Comparison of ENCODE assay signal across 10 cellular contexts in the genomic region with DNA sequence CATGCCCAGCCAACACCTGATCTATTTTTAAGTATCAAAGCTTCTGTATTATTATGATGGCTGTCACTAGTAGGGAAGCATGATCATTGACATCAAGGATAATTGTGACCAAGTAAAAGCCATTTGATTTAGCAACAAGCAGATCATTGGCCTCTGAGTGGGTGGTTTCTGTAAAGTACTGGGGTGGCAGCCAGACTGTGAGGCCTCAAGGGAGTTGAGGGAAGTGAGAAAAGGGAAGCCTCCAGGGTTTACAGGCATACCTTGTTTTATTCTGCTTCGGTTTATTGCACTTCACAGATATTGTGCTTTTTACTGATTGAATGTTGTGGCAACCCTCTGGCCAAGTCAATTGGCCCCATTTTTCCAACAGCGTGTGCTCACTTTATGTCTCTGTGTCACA.
A peak's percentile ranks its signal among the peaks of the same experiment; 100 is the strongest.
DNase-seq lines count a peak whose midpoint lies in the region; ATAC-seq and TF ChIP-seq lines count a peak whose summit lies in the region.
"Had no signal": no experiment of that assay in that cellular context is flagged by ENCODE, and none has a peak within 500 bp of the region (broad histone marks: within the 10 kb centered on the region; RNA-seq: fewer than 3 reads in every experiment).

No MANE protein-coding gene starts in this region.

- no TSS peak for BruUV-seq in PC-9 (replicated peaks; lab: Mats Ljungman, UMichigan)

- H3K27me3 ChIP-seq in Loucy (ENCODE audit: insufficient read depth, low read length, poor library complexity, severe bottlenecking) (no peaks in the 10 kb centered on the region), PC-9 (ENCODE audit: insufficient read depth, low read depth) (no peaks in the 10 kb centered on the region)

- peak overlapping the region; percentile 61 for H3K4me3 Mint-ChIP-seq in memory B cell
- no peak overlapping the region for H3K4me3 Mint-ChIP-seq in activated CD4-positive, alpha-beta T cell treated with anti-CD3 and anti-CD28 coated beads, Interleukin-2, amount 10 ng/mL, durations not matched to agents 7 days and 5 days
- H3K4me3 Mint-ChIP-seq: naive thymus-derived CD8-positive, alpha-beta T cell had no signal

- H3K4me1 Mint-ChIP-seq in memory B cell: peaks cover 48% of the 10 kb centered on the region
- H3K4me1 Mint-ChIP-seq in activated CD4-positive, alpha-beta T cell treated with anti-CD3 and anti-CD28 coated beads, Interleukin-2, amount 10 ng/mL, durations not matched to agents 7 days and 5 days: peaks cover 81% of the 10 kb centered on the region

- H3F3A ChIP-seq in Loucy (ENCODE audit: low read depth) (peaks cover 9% of the 10 kb centered on the region; the same call in 1 of the 2 replicates), PC-9 (ENCODE audit: insufficient read depth, low read depth) (0 out of 2 replicates have a peak, but pooled peaks cover 8% of the 10 kb centered on the region)

- no peak for TF ChIP-seq CTCF in Loucy (conservative IDR thresholded peaks at IDR 0.05; ENCODE audit: low read length)
- TF ChIP-seq CTCF in PC-9 (conservative IDR thresholded peaks at IDR 0.05): no peak

- H3K27ac ChIP-seq in PC-9: no peak overlapping the region

- H3K79me2 ChIP-seq in Loucy (ENCODE audit: insufficient read depth, low read length) (no peaks in the 10 kb centered on the region), PC-9 (ENCODE audit: low read depth) (no peaks in the 10 kb centered on the region)

- no peak overlapping the region for H2AFZ ChIP-seq in Loucy (ENCODE audit: low read length)
- H2AFZ ChIP-seq in PC-9: no peak overlapping the region

- H3K4me1 ChIP-seq in Loucy (ENCODE audit: insufficient read depth, low read length, poor library complexity, severe bottlenecking) (peaks cover 85% of the 10 kb centered on the region), PC-9 (replicated peaks; ENCODE audit: insufficient read depth) (peaks cover 12% of the 10 kb centered on the region)

- CTCF ChIA-PET in PC-9 (lab: Charles Lee): no interaction called here
- CTCF ChIA-PET in activated CD4-positive, alpha-beta T cell treated with anti-CD3 and anti-CD28 coated beads, Interleukin-2, amount 10 ng/mL, durations not matched to agents 7 days and 5 days (lab: Charles Lee): no interaction called here

- H4K20me1 ChIP-seq in Loucy (ENCODE audit: insufficient read depth, low read length, poor library complexity, severe bottlenecking): no peaks in the 10 kb centered on the region
- no peaks in the 10 kb centered on the region for H4K20me1 ChIP-seq in PC-9 (ENCODE audit: insufficient read depth)

- H3K27ac Mint-ChIP-seq in memory B cell: peak overlapping the region; percentile 82
- H3K27ac Mint-ChIP-seq in activated CD4-positive, alpha-beta T cell treated with anti-CD3 and anti-CD28 coated beads, Interleukin-2, amount 10 ng/mL, durations not matched to agents 7 days and 5 days: no peak overlapping the region
- H3K27ac Mint-ChIP-seq: naive thymus-derived CD8-positive, alpha-beta T cell had no signal

- H3K27me3 Mint-ChIP-seq in memory B cell: peaks cover 5% of the 10 kb centered on the region
- H3K27me3 Mint-ChIP-seq in activated CD4-positive, alpha-beta T cell treated with anti-CD3 and anti-CD28 coated beads, Interleukin-2, amount 10 ng/mL, durations not matched to agents 7 days and 5 days: peaks cover 28% of the 10 kb centered on the region

- POLR2A ChIA-PET in PC-9 (lab: Charles Lee; ENCODE audit: unreplicated experiment): no interaction called here
- POLR2A ChIA-PET in activated CD4-positive, alpha-beta T cell treated with anti-CD3 and anti-CD28 coated beads, Interleukin-2, amount 10 ng/mL, durations not matched to agents 7 days and 5 days (lab: Charles Lee): no interaction called here

- no peaks in the 10 kb centered on the region for H3K36me3 ChIP-seq in Loucy (ENCODE audit: insufficient read depth, low read length)
- H3K36me3 ChIP-seq in PC-9 (ENCODE audit: low read depth): no peaks in the 10 kb centered on the region

- no peaks in the 10 kb centered on the region for H3K36me3 Mint-ChIP-seq in memory B cell
- peaks cover 2% of the 10 kb centered on the region for H3K36me3 Mint-ChIP-seq in activated CD4-positive, alpha-beta T cell treated with anti-CD3 and anti-CD28 coated beads, Interleukin-2, amount 10 ng/mL, durations not matched to agents 7 days and 5 days (ENCODE audit: low read depth)
- H3K36me3 Mint-ChIP-seq: naive thymus-derived CD8-positive, alpha-beta T cell had no signal

- peak; percentile 51 for ATAC-seq in GM18861 (IDR thresholded peaks at IDR 0.05; ENCODE audit: unreplicated experiment)
- peak; percentile 65 for ATAC-seq in GM21786 (IDR thresholded peaks at IDR 0.05; ENCODE audit: unreplicated experiment)
- peak; percentile 99 for ATAC-seq in memory B cell (ENCODE audit: low read depth)
- ATAC-seq: naive thymus-derived CD8-positive, alpha-beta T cell had no signal

- H3K4me2 ChIP-seq in Loucy (ENCODE audit: low read depth, low read length, poor library complexity, severe bottlenecking) (peak overlapping the region; percentile 54), PC-9 (no peak overlapping the region)

- H3K9me3 ChIP-seq in Loucy (ENCODE audit: insufficient read depth, low read depth, low read length) (no peaks in the 10 kb centered on the region), PC-9 (ENCODE audit: insufficient read depth, low read depth) (no peaks in the 10 kb centered on the region)

- peak overlapping the region; percentile 45 for H3K9ac ChIP-seq in Loucy (ENCODE audit: low read depth, low read length, poor library complexity, severe bottlenecking)

- H3K4me3 ChIP-seq in Loucy (ENCODE audit: low read length, poor library complexity, severe bottlenecking) (peak overlapping the region; percentile 1), PC-9 (no peak overlapping the region)

- intact Hi-C loops in PC-9 (cut with micrococcal nuclease; ENCODE audit: unreplicated experiment): no loop called here

- H3K9me2 ChIP-seq in Loucy (replicated peaks; ENCODE audit: low read depth, low read length) (no peaks in the 10 kb centered on the region), PC-9 (ENCODE audit: insufficient read depth) (no peaks in the 10 kb centered on the region)

- no peaks in the 10 kb centered on the region for H3K9me3 Mint-ChIP-seq in memory B cell
- no peaks in the 10 kb centered on the region for H3K9me3 Mint-ChIP-seq in activated CD4-positive, alpha-beta T cell treated with anti-CD3 and anti-CD28 coated beads, Interleukin-2, amount 10 ng/mL, durations not matched to agents 7 days and 5 days
- H3K9me3 Mint-ChIP-seq: naive thymus-derived CD8-positive, alpha-beta T cell had no signal

- peak; percentile 27 to 62 for DNase-seq in memory B cell (ENCODE audit: low spot score in 2 of 2)
- DNase-seq in activated CD8-positive, alpha-beta memory T cell treated with anti-CD3 and anti-CD28 coated beads, Interleukin-2, amount 50 U/mL, for 48 hours: no peak
- no peak for DNase-seq in PC-9
- DNase-seq in stimulated activated CD4-positive, alpha-beta T cell treated with anti-CD3 and anti-CD28 coated beads, Interleukin-1b, Interleukin-23, amount 100 ng/mL, for 48 hours: no peak
- no peak for DNase-seq in activated CD4-positive, alpha-beta T cell treated with anti-CD3 and anti-CD28 coated beads, Interleukin-2, amount 10 ng/mL, durations not matched to agents 7 days and 5 days
- DNase-seq: naive thymus-derived CD8-positive, alpha-beta T cell; NCI-H446 treated with DMSO at 0.1 percent for 48 hours had no signal

Comparison
In these comparisons a context has a peak if more than half of its experiments do, and no peak if none do; other contexts are left out.
1. DNase-seq: peak in memory B cell (2 of 2); none in activated CD8-positive, alpha-beta memory T cell treated with anti-CD3 and anti-CD28 coated beads, Interleukin-2, amount 50 U/mL, for 48 hours (single experiment), PC-9 (0 of 2), stimulated activated CD4-positive, alpha-beta T cell treated with anti-CD3 and anti-CD28 coated beads, Interleukin-1b, Interleukin-23, amount 100 ng/mL, for 48 hours (single experiment) and activated CD4-positive, alpha-beta T cell treated with anti-CD3 and anti-CD28 coated beads, Interleukin-2, amount 10 ng/mL, durations not matched to agents 7 days and 5 days (single experiment).
2. Peak in every context shown above with its lines, with median percentiles within 50 percentile points of each other: ATAC-seq.